In the genomic region with DNA sequence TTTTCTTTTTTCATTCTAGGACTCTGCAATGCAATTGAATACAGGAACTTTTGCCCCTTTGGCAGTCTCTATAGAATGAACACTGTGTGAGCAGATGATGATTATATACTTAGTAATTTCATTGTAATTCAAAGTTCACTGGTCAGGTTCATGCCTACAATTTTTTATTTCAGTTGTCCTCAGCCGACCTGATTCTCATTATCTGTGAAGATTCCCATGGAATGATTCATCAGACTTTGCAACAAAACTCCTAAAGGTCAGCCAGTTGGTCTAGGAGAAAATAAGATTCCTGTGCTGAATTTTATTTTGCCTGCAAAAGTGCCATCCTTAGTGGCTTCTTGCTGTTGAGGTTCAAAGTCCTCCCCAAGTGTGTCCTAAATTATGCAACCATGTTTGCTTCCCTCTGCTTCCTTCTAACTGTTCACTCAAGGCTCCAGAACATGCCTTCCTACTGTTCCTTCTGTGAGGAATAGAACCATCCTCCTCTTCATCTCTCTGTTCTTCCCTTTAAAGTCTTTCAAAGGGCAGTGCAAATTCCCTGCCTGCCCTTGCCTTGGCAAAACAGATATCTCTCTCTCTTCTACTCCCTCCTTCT, we compare ENCODE assay signal across 1 cellular context.
TF ChIP-seq lines count a peak whose summit lies in the region.

No MANE protein-coding gene starts in this region.

TF ChIP-seq in HepG2, 621 proteins besides CTCF, POLR2A, EP300 and RAD21:
- TF ChIP-seq HNF4A (CRISPR knock-in tag; IDR thresholded peaks at IDR 0.05) (peak; percentile 48), ZNF225 (CRISPR knock-in tag; IDR thresholded peaks at IDR 0.05) (no peak), ZNF615 (CRISPR knock-in tag; IDR thresholded peaks at IDR 0.05; ENCODE audit: borderline replicate concordance) (no peak)
